Comparison of ENCODE assay signal across 19 cellular contexts in the genomic region with DNA sequence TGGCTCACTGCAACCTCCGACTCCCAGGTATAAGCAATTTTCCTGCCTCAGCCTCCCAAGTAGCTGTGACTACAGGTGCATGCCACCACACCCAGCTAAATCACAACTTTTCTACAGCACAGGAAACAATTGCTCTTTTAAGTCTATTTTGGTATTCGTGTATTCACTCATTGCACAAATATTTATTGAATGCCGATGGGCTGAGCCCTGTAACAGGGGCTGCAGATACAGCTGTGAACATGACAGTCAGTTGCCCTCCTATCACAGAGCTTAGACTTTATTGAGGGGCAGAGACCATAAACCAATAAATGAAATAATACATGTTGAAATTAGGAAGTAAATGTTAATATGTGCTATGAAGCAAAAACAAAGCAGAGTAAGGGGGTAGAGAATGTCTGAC.
DNase-seq lines count a peak whose midpoint lies in the region; ATAC-seq, FAIRE-seq and TF ChIP-seq lines count a peak whose summit lies in the region.
"Had no signal": no experiment of that assay in that cellular context is flagged by ENCODE, and none has a peak within 500 bp of the region (broad histone marks: within the 10 kb centered on the region; RNA-seq: fewer than 3 reads in every experiment).

No MANE protein-coding gene starts in this region.

- H3K27me3 ChIP-seq in prostate gland (replicated peaks; ENCODE audit: insufficient read depth) = no peaks in the 10 kb centered on the region

- intact Hi-C loops in prostate gland (cut with DNase I) = no loop called here

- no peak; the same call in 2 of the 3 replicates for ATAC-seq in SK-N-SH treated with all-trans-retinoic acid at 6 μM for 48 hours

- 55% methylated on average over 3 of the region's 3 CpGs for WGBS in prostate gland

- no peak for DNase-seq in GM12891 (ENCODE audit: insufficient read length, low spot score)
- peak; percentile 48 for DNase-seq in LHCN-M2 (ENCODE audit: low read depth)
- peak; percentile 71 for DNase-seq in kidney tubule cell (ENCODE audit: low spot score)
- DNase-seq in activated CD4-positive, alpha-beta T cell treated with anti-CD3 and anti-CD28 coated beads, Interleukin-2, amount 50 U/mL, for 1 hour = no peak
- no peak for DNase-seq in prostate gland (ENCODE audit: low spot score)
- no peak for DNase-seq in H4 (ENCODE audit: low spot score)
- DNase-seq: Calu3; CD4-positive, alpha-beta memory T cell; NCI-H1092 treated with DMSO at 0.1 percent for 48 hours; NCI-H146; NCI-H2081; NCI-H748 treated with DMSO at 0.1 percent for 48 hours; OCI-M1; SHP77 had no signal

- H3K4me1 ChIP-seq in prostate gland (replicated peaks) = no peaks in the 10 kb centered on the region

- no peaks in the 10 kb centered on the region for H3K36me3 ChIP-seq in prostate gland

- peak; percentile 23 for FAIRE-seq in GM12891 (lab: Jason Lieb, UNC)
- FAIRE-seq: HTR-8/SVneo had no signal

- no peaks in the 10 kb centered on the region for H3K9me3 ChIP-seq in prostate gland

- no peak overlapping the region for H3K4me3 ChIP-seq in prostate gland
- H3K4me3 ChIP-seq: SK-N-MC had no signal

- TF ChIP-seq CTCF in 22Rv1 (IDR thresholded peaks at IDR 0.05) (no peak), prostate gland (IDR thresholded peaks at IDR 0.05) (no peak)

- TF ChIP-seq POLR2A in GM12891 (IDR thresholded peaks at IDR 0.05; ENCODE audit: low read depth, low read length) = no peak
- no peak for TF ChIP-seq POLR2A in prostate gland (IDR thresholded peaks at IDR 0.05)

- H3K27ac ChIP-seq in 22Rv1 = 0 out of 2 replicates have a peak overlapping the region, but pooled peaks have one; percentile 22
- peak overlapping the region in 1 of 2 donors; percentile 77 for H3K27ac ChIP-seq in prostate gland
- H3K27ac ChIP-seq: HL-60, SK-N-MC had no signal

TF ChIP-seq in GM12891, 5 proteins besides CTCF, POLR2A, EP300 and RAD21:
- no peak for TF ChIP-seq POLR2AphosphoS5 (IDR thresholded peaks at IDR 0.05; ENCODE audit: low read depth, low read length)
- TF ChIP-seq POU2F2 (IDR thresholded peaks at IDR 0.05; ENCODE audit: low read depth, low read length) = no peak
- no peak for TF ChIP-seq TAF1 (IDR thresholded peaks at IDR 0.05; ENCODE audit: low read depth, low read length)
- no peak for TF ChIP-seq PAX5 (IDR thresholded peaks at IDR 0.05; ENCODE audit: insufficient read depth, low read length, severe bottlenecking)
- no peak for TF ChIP-seq SPI1 (IDR thresholded peaks at IDR 0.05; ENCODE audit: low read depth, low read length)
TF ChIP-seq in GM12891: peak in this region for 0.

TF ChIP-seq in SK-N-SH treated with all-trans-retinoic acid at 6 μM for 48 hours, 23 proteins besides CTCF, POLR2A, EP300 and RAD21:
- TF ChIP-seq TOX (CRISPR knock-in tag; IDR thresholded peaks at IDR 0.05; ENCODE audit: borderline replicate concordance) (no peak), ZC3H10 (CRISPR knock-in tag; IDR thresholded peaks at IDR 0.05) (no peak), SNAI2 (CRISPR knock-in tag; IDR thresholded peaks at IDR 0.05) (no peak), ZNF70 (CRISPR knock-in tag; IDR thresholded peaks at IDR 0.05) (no peak)

Comparison
In these comparisons a context has a peak if more than half of its experiments do, and no peak if none do; other contexts are left out.
1. DNase-seq: peak in LHCN-M2 (single experiment) and kidney tubule cell (single experiment); none in GM12891 (single experiment), activated CD4-positive, alpha-beta T cell treated with anti-CD3 and anti-CD28 coated beads, Interleukin-2, amount 50 U/mL, for 1 hour (single experiment), prostate gland (single experiment) and H4 (single experiment).